24 cellular contexts compared by ENCODE assay signal in the genomic region with DNA sequence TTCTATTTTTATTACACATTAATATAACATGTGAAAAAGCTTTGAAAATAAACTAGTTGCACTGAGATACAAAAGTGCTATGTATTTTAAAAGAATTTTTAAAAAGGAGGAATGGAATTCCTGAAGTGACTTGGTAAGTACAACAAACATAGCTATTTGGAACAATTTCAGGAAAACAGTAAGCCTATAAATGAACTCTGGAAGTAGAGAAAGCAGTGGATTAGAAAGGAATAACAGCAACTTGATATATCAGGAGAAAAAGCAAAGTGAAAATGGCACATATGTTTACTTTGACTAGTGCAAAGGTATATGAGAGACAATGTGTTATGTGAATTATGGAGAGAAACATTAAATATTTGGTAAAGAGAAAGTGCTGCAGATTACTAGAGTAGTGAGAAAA.
DNase-seq lines count a peak whose midpoint lies in the region; ATAC-seq, FAIRE-seq and TF ChIP-seq lines count a peak whose summit lies in the region.
"Had no signal": no experiment of that assay in that cellular context is flagged by ENCODE, and none has a peak within 500 bp of the region (broad histone marks: within the 10 kb centered on the region; RNA-seq: fewer than 3 reads in every experiment).

No MANE protein-coding gene starts in this region.

- DNase-seq in HCEC 1CT: peak; percentile 5
- peak; percentile 8 for DNase-seq in astrocyte (ENCODE audit: low read depth)
- DNase-seq in fibroblast of pulmonary artery (ENCODE audit: low read depth): peak; percentile 31
- no peak for DNase-seq in progenitor cell of endocrine pancreas (ENCODE audit: low spot score, unreplicated experiment)
- DNase-seq in NCI-H526 treated with DMSO at 0.1 percent for 48 hours (lab: John Stamatoyannopoulos, UW): no peak
- DNase-seq in GM19238 (ENCODE audit: insufficient read length, low spot score): no peak
- no peak for DNase-seq in GF-D8 (lab: John Stamatoyannopoulos, UW)
- DNase-seq: activated CD4-positive, alpha-beta T cell treated with anti-CD3 and anti-CD28 coated beads for 36 hours; activated CD8-positive, alpha-beta T cell treated with anti-CD3 and anti-CD28 coated beads for 36 hours; activated naive CD4-positive, alpha-beta T cell treated with anti-CD3 and anti-CD28 coated beads, Interleukin-2, amount 10 ng/mL, durations not matched to agents 7 days and 5 days; DMS153; effector CD8-positive, alpha-beta T cell; gastrocnemius medialis; lower lobe of right lung; mucosa of descending colon; NCI-H1694; occipital lobe; stimulated activated naive B cell treated with anti-CD40 and anti-IgM and Interleukin-4, amounts not matched to agents 10 μg/mL and 1 μg/mL and 100 μg/mL, for 72 hours; upper lobe of right lung had no signal

- H3K4me3 Mint-ChIP-seq in astrocyte (ENCODE audit: unreplicated experiment) (no peak overlapping the region), progenitor cell of endocrine pancreas (ENCODE audit: low read depth) (no peak overlapping the region)
- H3K4me3 Mint-ChIP-seq: activated CD4-positive, alpha-beta T cell treated with anti-CD3 and anti-CD28 coated beads for 36 hours; activated CD8-positive, alpha-beta T cell treated with anti-CD3 and anti-CD28 coated beads for 36 hours; activated naive CD4-positive, alpha-beta T cell treated with anti-CD3 and anti-CD28 coated beads, Interleukin-2, amount 10 ng/mL, durations not matched to agents 7 days and 5 days; activated T-helper 17 cell treated with anti-CD3 and anti-CD28 coated beads, Interleukin-2, amount 50 U/mL, for 72 hours; natural killer cell treated with Interleukin-12 subunit alpha and Interleukin-12 subunit beta and Interleukin-15 and Interleukin-18, amount 100 ng/mL, for 72 hours; stimulated activated naive B cell treated with anti-CD40 and anti-IgM and Interleukin-4, amounts not matched to agents 10 μg/mL and 1 μg/mL and 100 μg/mL, for 72 hours had no signal

- no peak for FAIRE-seq in astrocyte (lab: Jason Lieb, UNC)
- FAIRE-seq: GM12892 had no signal

- H3K27me3 Mint-ChIP-seq in astrocyte (ENCODE audit: low read depth, unreplicated experiment): no peaks in the 10 kb centered on the region
- no peaks in the 10 kb centered on the region for H3K27me3 Mint-ChIP-seq in progenitor cell of endocrine pancreas
- H3K27me3 Mint-ChIP-seq: activated CD4-positive, alpha-beta T cell treated with anti-CD3 and anti-CD28 coated beads for 36 hours; activated CD8-positive, alpha-beta T cell treated with anti-CD3 and anti-CD28 coated beads for 36 hours; activated naive CD4-positive, alpha-beta T cell treated with anti-CD3 and anti-CD28 coated beads, Interleukin-2, amount 10 ng/mL, durations not matched to agents 7 days and 5 days; activated T-helper 17 cell treated with anti-CD3 and anti-CD28 coated beads, Interleukin-2, amount 50 U/mL, for 72 hours; natural killer cell treated with Interleukin-12 subunit alpha and Interleukin-12 subunit beta and Interleukin-15 and Interleukin-18, amount 100 ng/mL, for 72 hours; stimulated activated naive B cell treated with anti-CD40 and anti-IgM and Interleukin-4, amounts not matched to agents 10 μg/mL and 1 μg/mL and 100 μg/mL, for 72 hours had no signal

- no peak for ATAC-seq in HG03175 (IDR thresholded peaks at IDR 0.05; ENCODE audit: unreplicated experiment)
- ATAC-seq: activated CD4-positive, alpha-beta T cell treated with anti-CD3 and anti-CD28 coated beads for 36 hours; activated CD8-positive, alpha-beta T cell treated with anti-CD3 and anti-CD28 coated beads for 36 hours; activated T-helper 17 cell treated with anti-CD3 and anti-CD28 coated beads, Interleukin-2, amount 50 U/mL, for 72 hours; gastrocnemius medialis; lower lobe of right lung; mucosa of descending colon; natural killer cell treated with Interleukin-12 subunit alpha and Interleukin-12 subunit beta and Interleukin-15 and Interleukin-18, amount 100 ng/mL, for 72 hours; stimulated activated naive B cell treated with anti-CD40 and anti-IgM and Interleukin-4, amounts not matched to agents 10 μg/mL and 1 μg/mL and 100 μg/mL, for 72 hours; upper lobe of right lung had no signal

- H3K4me3 ChIP-seq in astrocyte (ENCODE audit: insufficient read depth, low read depth, low read length): no peak overlapping the region
- H3K4me3 ChIP-seq in fibroblast of pulmonary artery (replicated peaks; ENCODE audit: low read depth, low read length): no peak overlapping the region
- H3K4me3 ChIP-seq: BLaER1, gastrocnemius medialis, lower lobe of right lung, mucosa of descending colon, upper lobe of right lung had no signal

- no peaks in the 10 kb centered on the region for H4K20me1 ChIP-seq in astrocyte (ENCODE audit: insufficient read depth, low read length)
- H4K20me1 ChIP-seq: BLaER1 had no signal

- H3K27me3 ChIP-seq in astrocyte (ENCODE audit: insufficient read depth, low read length): no peaks in the 10 kb centered on the region
- H3K27me3 ChIP-seq: BLaER1, gastrocnemius medialis, upper lobe of right lung had no signal

- no peak for TF ChIP-seq CTCF in astrocyte (IDR thresholded peaks at IDR 0.05; ENCODE audit: insufficient read depth, low read depth, low read length)
- no peak for TF ChIP-seq CTCF in fibroblast of pulmonary artery (IDR thresholded peaks at IDR 0.05; ENCODE audit: low read length, missing control alignments)
- TF ChIP-seq CTCF in progenitor cell of endocrine pancreas (IDR thresholded peaks at IDR 0.05; ENCODE audit: unreplicated experiment): no peak

- H3K9me3 Mint-ChIP-seq in astrocyte (ENCODE audit: unreplicated experiment) (no peaks in the 10 kb centered on the region), progenitor cell of endocrine pancreas (ENCODE audit: low read depth) (peaks cover 4% of the 10 kb centered on the region)
- H3K9me3 Mint-ChIP-seq: activated CD8-positive, alpha-beta T cell treated with anti-CD3 and anti-CD28 coated beads for 36 hours; stimulated activated naive B cell treated with anti-CD40 and anti-IgM and Interleukin-4, amounts not matched to agents 10 μg/mL and 1 μg/mL and 100 μg/mL, for 72 hours had no signal

- H3K4me1 Mint-ChIP-seq in astrocyte (ENCODE audit: low read depth, unreplicated experiment): no peaks in the 10 kb centered on the region
- peaks cover 4% of the 10 kb centered on the region for H3K4me1 Mint-ChIP-seq in progenitor cell of endocrine pancreas (ENCODE audit: low read depth)
- H3K4me1 Mint-ChIP-seq: activated CD4-positive, alpha-beta T cell treated with anti-CD3 and anti-CD28 coated beads for 36 hours; activated naive CD4-positive, alpha-beta T cell treated with anti-CD3 and anti-CD28 coated beads, Interleukin-2, amount 10 ng/mL, durations not matched to agents 7 days and 5 days; activated T-helper 17 cell treated with anti-CD3 and anti-CD28 coated beads, Interleukin-2, amount 50 U/mL, for 72 hours; stimulated activated naive B cell treated with anti-CD40 and anti-IgM and Interleukin-4, amounts not matched to agents 10 μg/mL and 1 μg/mL and 100 μg/mL, for 72 hours had no signal

- no peak overlapping the region for H3K9ac ChIP-seq in astrocyte (ENCODE audit: low read length)
- H3K9ac ChIP-seq: BLaER1 had no signal

- no peaks in the 10 kb centered on the region for H3K4me1 ChIP-seq in astrocyte (ENCODE audit: insufficient read depth, low read length)
- H3K4me1 ChIP-seq: BLaER1, gastrocnemius medialis, lower lobe of right lung, upper lobe of right lung had no signal

- no peak overlapping the region for H2AFZ ChIP-seq in astrocyte (ENCODE audit: low read depth, low read length)

- H3K79me2 ChIP-seq in astrocyte (ENCODE audit: insufficient read depth, low read length): no peaks in the 10 kb centered on the region

- no peaks in the 10 kb centered on the region for H3K9me3 ChIP-seq in astrocyte (ENCODE audit: insufficient read depth, low read depth, low read length)
- H3K9me3 ChIP-seq: BLaER1, gastrocnemius medialis, lower lobe of right lung, mucosa of descending colon, upper lobe of right lung had no signal

- H3K27ac ChIP-seq in astrocyte (ENCODE audit: low read depth, low read length): no peak overlapping the region
- H3K27ac ChIP-seq: BLaER1, gastrocnemius medialis, lower lobe of right lung, upper lobe of right lung had no signal

- H3K27ac Mint-ChIP-seq in astrocyte (ENCODE audit: unreplicated experiment) (no peak overlapping the region), progenitor cell of endocrine pancreas (peak overlapping the region; percentile 2)
- H3K27ac Mint-ChIP-seq: activated CD4-positive, alpha-beta T cell treated with anti-CD3 and anti-CD28 coated beads for 36 hours; activated CD8-positive, alpha-beta T cell treated with anti-CD3 and anti-CD28 coated beads for 36 hours; activated naive CD4-positive, alpha-beta T cell treated with anti-CD3 and anti-CD28 coated beads, Interleukin-2, amount 10 ng/mL, durations not matched to agents 7 days and 5 days; activated T-helper 17 cell treated with anti-CD3 and anti-CD28 coated beads, Interleukin-2, amount 50 U/mL, for 72 hours; natural killer cell treated with Interleukin-12 subunit alpha and Interleukin-12 subunit beta and Interleukin-15 and Interleukin-18, amount 100 ng/mL, for 72 hours; stimulated activated naive B cell treated with anti-CD40 and anti-IgM and Interleukin-4, amounts not matched to agents 10 μg/mL and 1 μg/mL and 100 μg/mL, for 72 hours had no signal

- H3K36me3 Mint-ChIP-seq in astrocyte (ENCODE audit: low read depth, unreplicated experiment): no peaks in the 10 kb centered on the region
- H3K36me3 Mint-ChIP-seq in progenitor cell of endocrine pancreas (ENCODE audit: insufficient read depth): no peaks in the 10 kb centered on the region
- H3K36me3 Mint-ChIP-seq: activated naive CD4-positive, alpha-beta T cell treated with anti-CD3 and anti-CD28 coated beads, Interleukin-2, amount 10 ng/mL, durations not matched to agents 7 days and 5 days; natural killer cell treated with Interleukin-12 subunit alpha and Interleukin-12 subunit beta and Interleukin-15 and Interleukin-18, amount 100 ng/mL, for 72 hours; stimulated activated naive B cell treated with anti-CD40 and anti-IgM and Interleukin-4, amounts not matched to agents 10 μg/mL and 1 μg/mL and 100 μg/mL, for 72 hours had no signal

- no peaks in the 10 kb centered on the region for H3K36me3 ChIP-seq in astrocyte (ENCODE audit: insufficient read depth, low read length)
- H3K36me3 ChIP-seq: BLaER1, gastrocnemius medialis, lower lobe of right lung, upper lobe of right lung had no signal

- H3K4me2 ChIP-seq in astrocyte (ENCODE audit: low read length): no peak overlapping the region
- H3K4me2 ChIP-seq: BLaER1 had no signal

Comparison
In these comparisons a context has a peak if more than half of its experiments do, and no peak if none do; other contexts are left out.
1. DNase-seq: peak in HCEC 1CT (single experiment), astrocyte (single experiment) and fibroblast of pulmonary artery (single experiment); none in progenitor cell of endocrine pancreas (single experiment), NCI-H526 treated with DMSO at 0.1 percent for 48 hours (single experiment), GM19238 (single experiment) and GF-D8 (single experiment).